18 cellular contexts compared by ENCODE assay signal in the genomic region with DNA sequence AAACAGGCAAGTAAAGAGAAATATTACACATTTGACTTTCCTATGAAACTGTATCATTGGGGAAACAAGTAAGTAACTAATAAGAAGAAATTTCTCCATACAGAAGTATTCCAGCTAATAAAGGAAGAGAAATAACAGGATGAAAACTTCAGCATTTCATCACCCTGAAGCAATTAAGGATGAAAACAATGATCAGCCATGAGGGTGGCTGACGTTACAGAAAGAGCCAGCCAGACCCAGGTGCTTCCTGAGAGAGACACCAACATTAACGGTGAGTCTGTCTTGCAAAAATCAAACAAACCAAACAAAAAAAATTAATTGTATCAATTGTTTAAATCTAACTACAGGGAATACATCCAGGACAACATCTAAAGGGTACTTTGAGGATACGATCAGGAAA.
"Had no signal": no experiment of that assay in that cellular context is flagged by ENCODE, and none has a peak within 500 bp of the region (broad histone marks: within the 10 kb centered on the region; RNA-seq: fewer than 3 reads in every experiment).

No MANE protein-coding gene starts in this region.

- H3K4me1 Mint-ChIP-seq: activated naive CD4-positive, alpha-beta T cell treated with anti-CD3 and anti-CD28 coated beads, Interleukin-2, amount 10 ng/mL, durations not matched to agents 7 days and 5 days had no signal

- H3K27ac Mint-ChIP-seq: activated B cell treated with CpG ODN at 0.5 μM for 24 hours; activated naive CD4-positive, alpha-beta T cell treated with anti-CD3 and anti-CD28 coated beads, Interleukin-2, amount 10 ng/mL, durations not matched to agents 7 days and 5 days; activated T-helper 2 cell treated with anti-CD3 and anti-CD28 coated beads, Interferon-gamma antibody, Interleukin-2, Interleukin-4, amounts not matched to agents 10 μg/mL and 5 μg/mL and 100 μg/mL, durations not matched to agents 14 hours and 24 hours and 36 hours; nephron progenitor cell; stimulated activated memory B cell treated with anti-CD40 and anti-IgM and Interleukin-4, amounts not matched to agents 10 μg/mL and 1 μg/mL and 100 μg/mL, for 72 hours had no signal

- H3K36me3 Mint-ChIP-seq: activated naive CD4-positive, alpha-beta T cell treated with anti-CD3 and anti-CD28 coated beads, Interleukin-2, amount 10 ng/mL, durations not matched to agents 7 days and 5 days; stimulated activated memory B cell treated with anti-CD40 and anti-IgM and Interleukin-4, amounts not matched to agents 10 μg/mL and 1 μg/mL and 100 μg/mL, for 72 hours had no signal

- H3K4me1 ChIP-seq: adrenal gland, gastrocnemius medialis, psoas muscle, spleen, tibial nerve, vagina had no signal

- H3K9me3 Mint-ChIP-seq: activated B cell treated with CpG ODN at 0.5 μM for 24 hours; activated naive CD4-positive, alpha-beta T cell treated with anti-CD3 and anti-CD28 coated beads, Interleukin-2, amount 10 ng/mL, durations not matched to agents 7 days and 5 days; activated T-helper 2 cell treated with anti-CD3 and anti-CD28 coated beads, Interferon-gamma antibody, Interleukin-2, Interleukin-4, amounts not matched to agents 10 μg/mL and 5 μg/mL and 100 μg/mL, durations not matched to agents 14 hours and 24 hours and 36 hours had no signal

- H3K9me3 ChIP-seq: adrenal gland, gastrocnemius medialis, psoas muscle, tibial nerve, vagina had no signal

- H3K4me3 Mint-ChIP-seq: activated B cell treated with CpG ODN at 0.5 μM for 24 hours; activated naive CD4-positive, alpha-beta T cell treated with anti-CD3 and anti-CD28 coated beads, Interleukin-2, amount 10 ng/mL, durations not matched to agents 7 days and 5 days; nephron progenitor cell; stimulated activated memory B cell treated with anti-CD40 and anti-IgM and Interleukin-4, amounts not matched to agents 10 μg/mL and 1 μg/mL and 100 μg/mL, for 72 hours had no signal

- H3K27me3 Mint-ChIP-seq: activated B cell treated with CpG ODN at 0.5 μM for 24 hours had no signal

- H3K27ac ChIP-seq: adrenal gland, gastrocnemius medialis, psoas muscle, spleen, tibial nerve, vagina had no signal

- H3K27me3 ChIP-seq: adrenal gland, gastrocnemius medialis, tibial nerve, vagina had no signal

- ATAC-seq: gastrocnemius medialis; left ventricle myocardium superior; psoas muscle; sciatic nerve; stimulated activated memory B cell treated with anti-CD40 and anti-IgM and Interleukin-4, amounts not matched to agents 10 μg/mL and 1 μg/mL and 100 μg/mL, for 72 hours had no signal

- DNase-seq: activated B cell treated with CpG ODN at 0.5 μM for 24 hours; activated CD4-positive, alpha-beta T cell treated with anti-CD3 and anti-CD28 coated beads, Interleukin-2, amount 50 U/mL, for 1 hour; activated naive CD4-positive, alpha-beta T cell treated with anti-CD3 and anti-CD28 coated beads, Interleukin-2, amount 10 ng/mL, durations not matched to agents 7 days and 5 days; activated T-cell treated with anti-CD3 and anti-CD28 coated beads for 4 hours; adrenal gland; gastrocnemius medialis; islet precursor cell; left ventricle myocardium superior; mesendoderm; nephron progenitor cell; psoas muscle; spleen; stimulated activated CD4-positive, alpha-beta T cell treated with anti-CD3 and anti-CD28 coated beads, Interleukin-1b, Interleukin-23, amount 100 ng/mL, for 48 hours had no signal
